ENCODE assay signal across 1 cellular context in the genomic region with DNA sequence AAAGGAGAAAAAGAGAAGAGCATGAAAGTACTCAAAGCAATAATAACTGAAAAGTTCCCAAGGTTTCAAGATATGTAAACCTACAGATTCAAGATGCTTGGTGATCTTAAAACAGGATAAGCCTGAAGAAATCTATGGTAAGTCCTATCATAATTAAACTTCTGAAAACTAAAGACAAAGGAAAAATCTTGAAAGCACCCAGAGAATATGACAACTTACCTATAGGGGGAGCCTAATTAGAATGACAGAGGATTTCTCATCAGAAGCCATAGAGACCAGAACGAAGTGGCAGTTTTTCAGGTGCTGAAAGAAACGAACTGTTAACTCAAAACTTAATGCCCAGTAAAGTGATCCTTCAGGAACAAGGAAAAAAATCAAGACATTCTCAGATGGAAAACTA.
TF ChIP-seq lines count a peak whose summit lies in the region.

No MANE protein-coding gene starts in this region.

TF ChIP-seq in WTC11, 78 proteins besides CTCF, POLR2A, EP300 and RAD21 (continued from another document):
- no peak for TF ChIP-seq HMGXB4 (CRISPR knock-in tag; IDR thresholded peaks at IDR 0.05)
- no peak for TF ChIP-seq CBFB (CRISPR knock-in tag; IDR thresholded peaks at IDR 0.05; ENCODE audit: low read depth)
- no peak for TF ChIP-seq FOXK1 (CRISPR knock-in tag; IDR thresholded peaks at IDR 0.05)
- no peak for TF ChIP-seq ELF4 (CRISPR knock-in tag; IDR thresholded peaks at IDR 0.05; ENCODE audit: low read depth)
